20 cellular contexts compared by ENCODE assay signal in the genomic region with DNA sequence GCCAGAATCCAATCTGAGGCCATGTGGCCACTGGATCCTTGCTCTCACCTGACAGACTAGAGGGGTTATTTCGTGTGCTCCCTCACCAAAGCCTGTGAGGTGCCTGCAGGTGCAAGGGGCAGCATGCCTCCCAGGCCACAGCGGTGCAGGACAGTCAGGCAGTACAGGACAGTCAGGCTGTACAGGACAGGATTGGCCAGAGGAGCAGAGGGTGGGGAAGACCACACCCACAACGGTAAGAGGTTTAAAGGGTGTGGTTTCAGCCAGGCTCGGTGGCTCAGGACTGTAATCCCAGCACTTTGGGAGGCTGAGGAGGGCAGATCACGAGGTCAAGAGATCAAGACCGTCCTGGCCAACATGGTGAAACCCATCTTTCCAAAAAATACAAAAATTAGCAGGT. TPM values are rescaled to one million over a fixed set of nuclear protein-coding genes. Genes with fewer than 3 reads are reported as not detected.
DNase-seq lines count a peak whose midpoint lies in the region; ATAC-seq and FAIRE-seq lines count a peak whose summit lies in the region.
"Had no signal": no experiment of that assay in that cellular context is flagged by ENCODE, and none has a peak within 500 bp of the region (broad histone marks: within the 10 kb centered on the region; RNA-seq: fewer than 3 reads in every experiment).

No MANE protein-coding gene starts in this region.

- CTCF ChIA-PET in T-cell (lab: Charles Lee): no interaction called here

- WGBS in small intestine, 3 donors: 38 to 66% (median 53%) methylated on average over 6 of the region's 6 CpGs

- no peaks in the 10 kb centered on the region for H3K36me3 ChIP-seq in small intestine (ENCODE audit: control insufficient read depth in 2 of 2, insufficient read depth in 2 of 2, low read length in 2 of 2)
- no peaks in the 10 kb centered on the region for H3K36me3 ChIP-seq in HAP-1 (replicated peaks)

- ATAC-seq in GM19351 (IDR thresholded peaks at IDR 0.05; ENCODE audit: unreplicated experiment) (no peak), T-cell (replicated peaks in 1 of 4) (no peak)

- H3K27me3 ChIP-seq in small intestine (ENCODE audit: control insufficient read depth in 2 of 2, insufficient read depth in 2 of 2, low read length in 2 of 2) (no peaks in the 10 kb centered on the region), HAP-1 (ENCODE audit: low read depth) (no peaks in the 10 kb centered on the region)

- H3K27ac Mint-ChIP-seq in T-cell: no peak overlapping the region

- H3K4me3 ChIP-seq in small intestine (ENCODE audit: low read depth in 1 of 2, low read length in 2 of 2): no peak overlapping the region
- no peak overlapping the region for H3K4me3 ChIP-seq in HAP-1

- H3K4me1 ChIP-seq in small intestine (ENCODE audit: control insufficient read depth in 2 of 2, insufficient read depth in 1 of 2, low read depth in 1 of 2, low read length in 1 of 2): peaks cover 0 to 10% of the 10 kb centered on the region in 2 donors
- peaks cover 6% of the 10 kb centered on the region for H3K4me1 ChIP-seq in HAP-1

- peaks cover 30 to 35% (median 35%) of the 10 kb centered on the region in 3 donors for H3K4me1 Mint-ChIP-seq in T-cell

- no peak overlapping the region for H3K4me3 Mint-ChIP-seq in T-cell

- FAIRE-seq in small intestine (lab: Jason Lieb, UNC): no peak

- in situ Hi-C loops in HAP-1 (cut with MboI; ENCODE audit: low sequenced_read_pairs): no loop called here

- no peaks in the 10 kb centered on the region for H3K27me3 Mint-ChIP-seq in T-cell

- H3K9me3 ChIP-seq in small intestine (ENCODE audit: control insufficient read depth, low read depth) (no peaks in the 10 kb centered on the region), HAP-1 (no peaks in the 10 kb centered on the region)

- peak; percentile 28 for DNase-seq in NCI-H748 (lab: John Stamatoyannopoulos, UW; ENCODE audit: unreplicated experiment)
- no peak for DNase-seq in NCI-H748 treated with DMSO at 0.1 percent for 48 hours (lab: John Stamatoyannopoulos, UW)
- DNase-seq in SW480 (ENCODE audit: low spot score): peak; percentile 49
- DNase-seq in ecto neural progenitor cell (ENCODE audit: low spot score): peak; percentile 49
- DNase-seq in small intestine: peak; percentile 32
- no peak for DNase-seq in T-cell
- DNase-seq in HAP-1 (ENCODE audit: low spot score in 2 of 2): no peak
- DNase-seq: AML-193, DMS 273 treated with DMSO at 0.1 percent for 48 hours, DND-41, HCEC 1CT, NCI-H1092 treated with DMSO at 0.1 percent for 48 hours, NCI-H146, NCI-H2081, NCI-H446 treated with DMSO at 0.1 percent for 48 hours, NCI-H69, SHP77 had no signal

- POLR2A ChIA-PET in T-cell (lab: Charles Lee): no interaction called here

- no peaks in the 10 kb centered on the region for H3K36me3 Mint-ChIP-seq in T-cell

- H3K9me3 Mint-ChIP-seq in T-cell: no peaks in the 10 kb centered on the region

- no peak overlapping the region for H3K27ac ChIP-seq in small intestine (ENCODE audit: low read depth in 1 of 2, low read length in 1 of 2)
- H3K27ac ChIP-seq: 22Rv1, C4-2B had no signal

RNA-seq across cellular contexts. Expression of a gene that starts 3.1 kb away (rescaled TPM):
- 10 to 100 TPM; 18.4 to 28.0 (median 20.3) TPM for polyA plus RNA-seq in small intestine
- total RNA-seq in T-cell: 10 to 100 TPM; 57.7 to 70.5 (median 66.5) TPM

RNA-seq across cellular contexts. Expression of a gene that starts 10.6 kb away (rescaled TPM):
- 10 to 100 TPM; 35.4 to 45.6 (median 44.1) TPM for polyA plus RNA-seq in small intestine
- total RNA-seq in T-cell: 10 to 100 TPM; 70.9 to 86.9 (median 78.0) TPM

RNA-seq across cellular contexts. Expression of a gene that starts 55.6 kb away (rescaled TPM):
- polyA plus RNA-seq in small intestine: 10 to 100 TPM; 40.6 to 84.1 (median 58.9) TPM
- 10 to 100 TPM; 36.0 to 55.1 (median 43.3) TPM for total RNA-seq in T-cell

Comparison
In these comparisons a context has a peak if more than half of its experiments do, and no peak if none do; other contexts are left out.
1. DNase-seq: peak in NCI-H748 (single experiment), SW480 (single experiment), ecto neural progenitor cell (single experiment) and small intestine (single experiment); none in NCI-H748 treated with DMSO at 0.1 percent for 48 hours (single experiment), T-cell (0 of 34) and HAP-1 (0 of 2).